ENCODE assay signal across 20 cellular contexts in genomic region chr7:158275711-158276413, GRCh38.
"Had no signal": no experiment of that assay in that cellular context is flagged by ENCODE, and none has a peak within 500 bp of the region (broad histone marks: within the 10 kb centered on the region; RNA-seq: fewer than 3 reads in every experiment).

No MANE protein-coding gene starts in this region.

- H3K36me3 Mint-ChIP-seq: activated naive CD4-positive, alpha-beta T cell treated with anti-CD3 and anti-CD28 coated beads, Interleukin-2, amount 50 U/mL, for 72 hours; memory B cell; stimulated activated effector memory CD8-positive, alpha-beta T cell treated with anti-CD3 and anti-CD28 coated beads, Interleukin-12 subunit alpha, Interleukin-12 subunit beta, amount 100 ng/mL, for 72 hours had no signal

- H3K4me1 Mint-ChIP-seq: memory B cell; naive B cell; stimulated activated effector memory CD8-positive, alpha-beta T cell treated with anti-CD3 and anti-CD28 coated beads, Interleukin-12 subunit alpha, Interleukin-12 subunit beta, amount 100 ng/mL, for 72 hours had no signal

- H3K9me3 ChIP-seq: colonic mucosa, mucosa of descending colon, right atrium auricular region, thoracic aorta had no signal

- H3K27ac Mint-ChIP-seq: activated naive CD4-positive, alpha-beta T cell treated with anti-CD3 and anti-CD28 coated beads, Interleukin-2, amount 50 U/mL, for 72 hours; activated T-cell treated with anti-CD3 and anti-CD28 coated beads, Interleukin-2, amount 50 U/mL, for 72 hours; memory B cell; naive B cell; progenitor cell of endocrine pancreas; stimulated activated effector memory CD8-positive, alpha-beta T cell treated with anti-CD3 and anti-CD28 coated beads, Interleukin-12 subunit alpha, Interleukin-12 subunit beta, amount 100 ng/mL, for 72 hours had no signal

- H3K4me3 ChIP-seq: cardiac muscle cell, colonic mucosa, mucosa of descending colon, right atrium auricular region, SK-N-MC, thoracic aorta had no signal

- H3K36me3 ChIP-seq: cardiac muscle cell, colonic mucosa, right atrium auricular region, thoracic aorta, WERI-Rb-1 had no signal

- H3K27me3 ChIP-seq: cardiac muscle cell, colonic mucosa, foreskin keratinocyte, right atrium auricular region had no signal

- H3K4me3 Mint-ChIP-seq: activated T-cell treated with anti-CD3 and anti-CD28 coated beads, Interleukin-2, amount 50 U/mL, for 72 hours; memory B cell; stimulated activated effector memory CD8-positive, alpha-beta T cell treated with anti-CD3 and anti-CD28 coated beads, Interleukin-12 subunit alpha, Interleukin-12 subunit beta, amount 100 ng/mL, for 72 hours had no signal

- DNase-seq: activated CD4-positive, alpha-beta T cell treated with anti-CD3 and anti-CD28 coated beads, Interleukin-2, amount 50 U/mL, for 4 hours; activated gamma-delta T cell treated with Interleukin-2 at 50 U/mL for 16 hours; activated T-cell treated with anti-CD3 and anti-CD28 coated beads, Interleukin-2, amount 50 U/mL, for 72 hours; amniotic stem cell; colonic mucosa; foreskin keratinocyte; hypothalamus; naive B cell; small intestine; stimulated activated CD4-positive, alpha-beta T cell treated with anti-CD3 and anti-CD28 coated beads, Interleukin-4, amount 100 ng/mL, for 24 hours; WERI-Rb-1 had no signal

- H3K9me3 Mint-ChIP-seq: activated naive CD4-positive, alpha-beta T cell treated with anti-CD3 and anti-CD28 coated beads, Interleukin-2, amount 50 U/mL, for 72 hours; activated T-cell treated with anti-CD3 and anti-CD28 coated beads, Interleukin-2, amount 50 U/mL, for 72 hours; stimulated activated effector memory CD8-positive, alpha-beta T cell treated with anti-CD3 and anti-CD28 coated beads, Interleukin-12 subunit alpha, Interleukin-12 subunit beta, amount 100 ng/mL, for 72 hours had no signal

- ATAC-seq: activated naive CD4-positive, alpha-beta T cell treated with anti-CD3 and anti-CD28 coated beads, Interleukin-2, amount 50 U/mL, for 72 hours; activated T-cell treated with anti-CD3 and anti-CD28 coated beads, Interleukin-2, amount 50 U/mL, for 72 hours; foreskin keratinocyte; mucosa of descending colon; stimulated activated effector memory CD8-positive, alpha-beta T cell treated with anti-CD3 and anti-CD28 coated beads, Interleukin-12 subunit alpha, Interleukin-12 subunit beta, amount 100 ng/mL, for 72 hours had no signal

- H3K4me1 ChIP-seq: colonic mucosa, foreskin keratinocyte, right atrium auricular region had no signal

- H3K27me3 Mint-ChIP-seq: memory B cell, naive B cell, progenitor cell of endocrine pancreas had no signal

- H3K27ac ChIP-seq: cardiac muscle cell, colonic mucosa, foreskin keratinocyte, right atrium auricular region, SK-N-MC, thoracic aorta had no signal
